In genomic region chr12:9759680-9760592, GRCh38 we compare ENCODE assay signal across 16 cellular contexts. TPM values are rescaled to one million over a fixed set of nuclear protein-coding genes. Genes with fewer than 3 reads are reported as not detected.
A peak's percentile ranks its signal among the peaks of the same experiment; 100 is the strongest.
DNase-seq lines count a peak whose midpoint lies in the region; ATAC-seq and TF ChIP-seq lines count a peak whose summit lies in the region.
"Had no signal": no experiment of that assay in that cellular context is flagged by ENCODE, and none has a peak within 500 bp of the region (broad histone marks: within the 10 kb centered on the region; RNA-seq: fewer than 3 reads in every experiment).

No MANE protein-coding gene starts in this region.

- no peak for TF ChIP-seq CTCF in CD8-positive, alpha-beta T cell (IDR thresholded peaks at IDR 0.05)
- TF ChIP-seq CTCF in neural cell (IDR thresholded peaks at IDR 0.05; ENCODE audit: poor library complexity, severe bottlenecking): no peak

- TF ChIP-seq EP300 in neural cell (conservative IDR thresholded peaks at IDR 0.05; ENCODE audit: poor library complexity, severe bottlenecking): no peak

- no peaks in the 10 kb centered on the region for H4K20me1 ChIP-seq in neural cell (ENCODE audit: insufficient read depth)

- no peak overlapping the region for H3K4me2 ChIP-seq in neural cell (ENCODE audit: low read length)

- no peaks in the 10 kb centered on the region for H3K79me2 ChIP-seq in neural cell (replicated peaks; ENCODE audit: insufficient read depth, low read length)

- peaks cover 63% of the 10 kb centered on the region for H3K4me1 Mint-ChIP-seq in CD8-positive, alpha-beta T cell (ENCODE audit: low read depth)
- H3K4me1 Mint-ChIP-seq in activated naive CD8-positive, alpha-beta T cell treated with anti-CD3 and anti-CD28 coated beads for 36 hours: peaks cover 47% of the 10 kb centered on the region

- peaks cover 52% of the 10 kb centered on the region for H3K36me3 Mint-ChIP-seq in CD8-positive, alpha-beta T cell
- H3K36me3 Mint-ChIP-seq in activated naive CD8-positive, alpha-beta T cell treated with anti-CD3 and anti-CD28 coated beads for 36 hours: peaks cover 69% of the 10 kb centered on the region

- peaks cover 12% of the 10 kb centered on the region for H3K36me3 ChIP-seq in CD8-positive, alpha-beta T cell (ENCODE audit: insufficient read depth, low read length)
- H3K36me3 ChIP-seq in neural cell (ENCODE audit: insufficient read depth, low read length): no peaks in the 10 kb centered on the region
- H3K36me3 ChIP-seq: BE2C, SJSA1 had no signal

- H3K27me3 Mint-ChIP-seq in CD8-positive, alpha-beta T cell (ENCODE audit: low read depth): no peaks in the 10 kb centered on the region
- peaks cover 3% of the 10 kb centered on the region for H3K27me3 Mint-ChIP-seq in activated naive CD8-positive, alpha-beta T cell treated with anti-CD3 and anti-CD28 coated beads for 36 hours

- CTCF ChIA-PET in CD8-positive, alpha-beta T cell (lab: Charles Lee): interaction anchor here (0.9 to 17.5 kb wide), 4 partner anchors 11 to 39 kb away, joined by 3 to 483 read pairs (median 40); no protein-coding TSS in a partner anchor

- no peaks in the 10 kb centered on the region for H3K9me2 ChIP-seq in neural cell (ENCODE audit: insufficient read depth, low read length)

- H3K27me3 ChIP-seq in CD8-positive, alpha-beta T cell (ENCODE audit: insufficient read depth, low read length): no peaks in the 10 kb centered on the region
- no peaks in the 10 kb centered on the region for H3K27me3 ChIP-seq in neural cell (ENCODE audit: insufficient read depth, low read depth, low read length)
- H3K27me3 ChIP-seq: SJSA1 had no signal

- H3K27ac Mint-ChIP-seq in CD8-positive, alpha-beta T cell: peak overlapping the region; percentile 96
- H3K27ac Mint-ChIP-seq in activated naive CD8-positive, alpha-beta T cell treated with anti-CD3 and anti-CD28 coated beads for 36 hours: peak overlapping the region; percentile 98

- in situ Hi-C loops in KBM-7 (cut with MboI; ENCODE audit: low pct_unique_long_range_greater_than_20kb, low sequenced_read_pairs): no loop called here

- POLR2A ChIA-PET in CD8-positive, alpha-beta T cell (lab: Charles Lee): interaction anchor here (0.6 to 4.1 kb wide), 13 partner anchors 9 to 112 kb away, joined by 3 to 27 read pairs (median 4); partner anchors contain the start of gene CLEC2B

- peaks cover 50% of the 10 kb centered on the region for H3K4me1 ChIP-seq in CD8-positive, alpha-beta T cell (ENCODE audit: insufficient read depth, low read length)
- H3K4me1 ChIP-seq: BE2C had no signal

- intact Hi-C loops in CD8-positive, alpha-beta T cell (cut with DNase I, micrococcal nuclease): loop anchor here (1.0 to 10.0 kb wide), 3 partner anchors 10 to 605 kb away; partner anchors contain the start of gene GABARAPL1 (in 1 of the 2)
- intact Hi-C loops in posterior cingulate gyrus (cut with DNase I): no loop called here

- H2AFZ ChIP-seq in neural cell (ENCODE audit: low read depth, low read length): no peak overlapping the region

- H3K9me3 Mint-ChIP-seq in CD8-positive, alpha-beta T cell: no peaks in the 10 kb centered on the region
- H3K9me3 Mint-ChIP-seq in activated naive CD8-positive, alpha-beta T cell treated with anti-CD3 and anti-CD28 coated beads for 36 hours: peaks cover 9% of the 10 kb centered on the region

- H3K4me3 Mint-ChIP-seq in CD8-positive, alpha-beta T cell: peak overlapping the region; percentile 100
- peak overlapping the region; percentile 99 for H3K4me3 Mint-ChIP-seq in activated naive CD8-positive, alpha-beta T cell treated with anti-CD3 and anti-CD28 coated beads for 36 hours

- H3K27ac ChIP-seq in CD8-positive, alpha-beta T cell (ENCODE audit: low read depth, low read length): peak overlapping the region; percentile 98
- H3K27ac ChIP-seq in neural cell (ENCODE audit: low read length): no peak overlapping the region

- peak overlapping the region; percentile 79 for H3K4me3 ChIP-seq in CD8-positive, alpha-beta T cell (ENCODE audit: low read depth, low read length)
- peak overlapping the region; percentile 5 for H3K4me3 ChIP-seq in neural cell (ENCODE audit: low read length)
- H3K4me3 ChIP-seq: SJSA1 had no signal

- no peak overlapping the region for H3K9ac ChIP-seq in neural cell (ENCODE audit: low read length)

- TF ChIP-seq RAD21 in neural cell (conservative IDR thresholded peaks at IDR 0.05): no peak

- peaks cover 7% of the 10 kb centered on the region for H3F3A ChIP-seq in neural cell (ENCODE audit: insufficient read depth, low read length, poor library complexity, severe bottlenecking)

- DNase-seq in CD8-positive, alpha-beta T cell: no peak
- DNase-seq in KBM-7 (peak; percentile 68), activated gamma-delta T cell (lab: John Stamatoyannopoulos, UW) (no peak), posterior cingulate gyrus (no peak), HK-2 (ENCODE audit: unreplicated experiment) (no peak)
- no peak for DNase-seq in activated naive CD8-positive, alpha-beta T cell treated with anti-CD3 and anti-CD28 coated beads for 36 hours
- DNase-seq: BE2C, cortex of kidney, NCI-H1417 treated with DMSO at 0.1 percent for 48 hours, NCI-H510A treated with DMSO at 0.1 percent for 48 hours, occipital lobe had no signal

- no peaks in the 10 kb centered on the region for H3K9me3 ChIP-seq in CD8-positive, alpha-beta T cell (ENCODE audit: low read length)
- no peaks in the 10 kb centered on the region for H3K9me3 ChIP-seq in neural cell (ENCODE audit: low read length)
- H3K9me3 ChIP-seq: BE2C, SJSA1 had no signal

- ATAC-seq in CD8-positive, alpha-beta T cell: no peak
- ATAC-seq in GM21786 (IDR thresholded peaks at IDR 0.05; ENCODE audit: unreplicated experiment): no peak

TF ChIP-seq in neural cell, 6 proteins besides CTCF, POLR2A, EP300 and RAD21:
- TF ChIP-seq TAF1 (IDR thresholded peaks at IDR 0.05; ENCODE audit: low read depth): no peak
- TF ChIP-seq SMC3 (conservative IDR thresholded peaks at IDR 0.05; ENCODE audit: poor library complexity): no peak
- no peak for TF ChIP-seq POLR2AphosphoS5 (IDR thresholded peaks at IDR 0.05)
- TF ChIP-seq REST (IDR thresholded peaks at IDR 0.05; ENCODE audit: borderline replicate concordance): no peak
- no peak for TF ChIP-seq EZH2 (IDR thresholded peaks at IDR 0.05; ENCODE audit: borderline replicate concordance, insufficient read depth, low read length, poor library complexity, severe bottlenecking)
- TF ChIP-seq MXI1 (conservative IDR thresholded peaks at IDR 0.05; ENCODE audit: poor library complexity, severe bottlenecking): no peak

RNA-seq across cellular contexts. Expression of gene CD69, which starts 0.8 kb away (rescaled TPM):
- 100 to 1,000 TPM; 502 to 504 TPM for total RNA-seq in CD8-positive, alpha-beta T cell
- 100 to 1,000 TPM; 143 to 152 TPM for total RNA-seq in activated naive CD8-positive, alpha-beta T cell treated with anti-CD3 and anti-CD28 coated beads for 36 hours
- 0.70 and 0.72 TPM in 2 replicates for polyA plus RNA-seq in neural cell
- 1.7 and 2.4 TPM in 2 replicates for polyA minus RNA-seq in neural cell
- total RNA-seq: G401 had no signal

RNA-seq across cellular contexts. Expression of gene CLECL1, which starts 27.0 kb away (rescaled TPM):
- total RNA-seq in CD8-positive, alpha-beta T cell: 1 to 10 TPM; 1.1 to 1.4 TPM
- total RNA-seq in activated naive CD8-positive, alpha-beta T cell treated with anti-CD3 and anti-CD28 coated beads for 36 hours: 1 to 10 TPM; 6.4 to 7.0 TPM
- polyA plus RNA-seq in neural cell: not detected in 2 replicates
- polyA minus RNA-seq in neural cell: not detected in 2 replicates
- total RNA-seq: G401, glomerular endothelial cell, occipital lobe, SJSA1 had no signal
